Comparison of ENCODE assay signal across 11 cellular contexts in the genomic region with DNA sequence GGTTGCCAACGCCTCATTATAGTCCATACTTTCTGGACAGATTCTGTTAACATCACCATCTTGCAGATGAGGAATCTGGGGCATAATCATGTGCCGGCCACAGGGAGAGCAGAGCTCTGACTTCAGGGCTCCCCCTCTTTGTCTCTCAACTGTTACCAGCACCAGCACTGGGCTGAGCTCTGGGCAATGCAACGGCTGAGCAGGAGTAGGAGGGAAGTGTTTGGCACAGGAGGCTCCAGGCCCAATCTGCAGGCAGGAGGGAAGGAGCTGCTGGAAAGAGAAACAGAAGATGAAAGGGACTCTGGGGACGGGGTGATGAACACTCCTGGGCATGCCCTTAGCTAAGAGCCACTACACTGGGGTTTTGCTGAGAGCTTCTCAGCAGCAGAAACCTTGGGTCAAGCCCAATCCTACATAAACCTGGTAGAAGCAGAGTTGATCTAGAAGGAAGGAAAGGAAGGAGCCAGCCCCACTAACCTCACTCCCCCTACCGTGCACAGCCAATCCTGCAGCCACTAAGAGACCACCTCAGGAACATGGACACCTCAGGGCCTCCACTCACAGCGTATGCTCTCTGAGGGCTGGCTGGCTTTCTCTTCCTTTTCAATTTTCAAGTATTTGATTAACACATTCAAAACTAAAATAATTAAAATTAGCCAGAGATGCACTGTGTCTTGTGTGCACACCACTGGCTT.
DNase-seq lines count a peak whose midpoint lies in the region; ATAC-seq and TF ChIP-seq lines count a peak whose summit lies in the region.
"Had no signal": no experiment of that assay in that cellular context is flagged by ENCODE, and none has a peak within 500 bp of the region (broad histone marks: within the 10 kb centered on the region; RNA-seq: fewer than 3 reads in every experiment).

No MANE protein-coding gene starts in this region.

- peaks cover 0 to 1% (median 0%) of the 10 kb centered on the region in 7 donors for H3K9me3 Mint-ChIP-seq in CD14-positive monocyte
- H3K9me3 Mint-ChIP-seq in glutamatergic neuron (ENCODE audit: unreplicated experiment), result peaks cover 3% of the 10 kb centered on the region

- H3K4me3 Mint-ChIP-seq in CD14-positive monocyte (no peak overlapping the region), T-helper 17 cell (no peak overlapping the region), glutamatergic neuron (ENCODE audit: unreplicated experiment) (no peak overlapping the region)

- TF ChIP-seq CTCF in CD14-positive monocyte (IDR thresholded peaks at IDR 0.05), result peak; percentile 19
- peak; percentile 35; the same call in 1 of the 2 replicates for TF ChIP-seq CTCF in GM12875 (IDR thresholded peaks at IDR 0.05; ENCODE audit: borderline replicate concordance, insufficient read depth, low read depth, low read length)
- no peak for TF ChIP-seq CTCF in glutamatergic neuron (IDR thresholded peaks at IDR 0.05; ENCODE audit: partially characterized antibody, unreplicated experiment)

- no peak for DNase-seq in CD14-positive monocyte (ENCODE audit: low spot score)
- DNase-seq in T-helper 17 cell, result no peak
- peak; percentile 36 for DNase-seq in glutamatergic neuron
- DNase-seq in GM03348 (ENCODE audit: low spot score), result no peak
- DNase-seq: effector CD8-positive, alpha-beta T cell; right cardiac atrium; SHP77 treated with DMSO at 0.1 percent for 48 hours had no signal

- peaks cover 15% of the 10 kb centered on the region for H3K4me1 Mint-ChIP-seq in CD14-positive monocyte
- peaks cover 17% of the 10 kb centered on the region for H3K4me1 Mint-ChIP-seq in T-helper 17 cell
- peaks cover 17% of the 10 kb centered on the region for H3K4me1 Mint-ChIP-seq in glutamatergic neuron (ENCODE audit: low read depth, unreplicated experiment)

- no peak overlapping the region for H3K4me3 ChIP-seq in GM12875 (ENCODE audit: low read depth, low read length)

- no peaks in the 10 kb centered on the region for H3K9me3 ChIP-seq in T-helper 17 cell (ENCODE audit: control insufficient read depth, low read length, poor library complexity, severe bottlenecking)

- intact Hi-C loops in CD14-positive monocyte (cut with micrococcal nuclease), result loop anchor here (5.0 to 10.0 kb wide), 3 partner anchors 63 to 185 kb away; a partner anchor contains a TSS

- ATAC-seq in T-helper 17 cell (no peak), GM18517 (IDR thresholded peaks at IDR 0.05; ENCODE audit: unreplicated experiment) (no peak), HG02852 (IDR thresholded peaks at IDR 0.05; ENCODE audit: unreplicated experiment) (no peak), GM21723 (IDR thresholded peaks at IDR 0.05; ENCODE audit: unreplicated experiment) (no peak)
- ATAC-seq: right cardiac atrium had no signal

- H3K27ac Mint-ChIP-seq in CD14-positive monocyte, result peak overlapping the region in 1 of 7 donors; percentile 55
- peak overlapping the region; percentile 59 for H3K27ac Mint-ChIP-seq in T-helper 17 cell
- no peak overlapping the region for H3K27ac Mint-ChIP-seq in glutamatergic neuron (ENCODE audit: unreplicated experiment)

- H3K27me3 Mint-ChIP-seq in CD14-positive monocyte (ENCODE audit: low read depth in 3 of 3), result peaks cover 6 to 8% (median 7%) of the 10 kb centered on the region in 3 donors
- peaks cover 19% of the 10 kb centered on the region for H3K27me3 Mint-ChIP-seq in T-helper 17 cell
- H3K27me3 Mint-ChIP-seq in glutamatergic neuron (ENCODE audit: unreplicated experiment), result peaks cover 4% of the 10 kb centered on the region

- H3K36me3 Mint-ChIP-seq in CD14-positive monocyte, result no peaks in the 10 kb centered on the region
- no peaks in the 10 kb centered on the region for H3K36me3 Mint-ChIP-seq in T-helper 17 cell (ENCODE audit: low read depth)
- no peaks in the 10 kb centered on the region for H3K36me3 Mint-ChIP-seq in glutamatergic neuron (ENCODE audit: unreplicated experiment)
